In the genomic region with DNA sequence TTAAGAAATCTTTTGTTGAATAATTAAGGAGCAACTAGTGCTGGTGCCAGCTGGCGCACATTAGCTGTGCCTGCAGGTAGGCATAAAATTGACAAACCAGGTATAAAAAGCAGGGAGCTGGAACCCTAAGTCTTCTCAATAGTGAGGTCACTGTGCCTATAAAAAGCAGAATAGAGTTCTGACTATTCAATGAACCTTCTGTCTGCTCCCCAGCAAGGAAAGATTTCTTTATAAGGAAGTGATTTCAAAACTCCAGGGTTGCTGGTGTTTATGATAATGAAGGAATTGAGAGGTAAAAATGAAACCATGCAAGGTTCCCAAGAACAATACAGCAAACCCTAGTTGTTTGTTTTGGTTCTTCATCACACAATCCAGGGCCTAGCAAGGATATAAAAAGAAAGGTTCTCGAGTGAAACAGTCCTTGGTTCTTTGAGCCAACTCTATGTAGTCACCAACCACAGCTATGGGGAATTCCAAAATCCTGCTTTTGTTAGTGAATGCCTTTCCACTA, we compare ENCODE assay signal across 9 cellular contexts.
A peak's percentile ranks its signal among the peaks of the same experiment; 100 is the strongest.
DNase-seq lines count a peak whose midpoint lies in the region; ATAC-seq, FAIRE-seq and TF ChIP-seq lines count a peak whose summit lies in the region.
"Had no signal": no experiment of that assay in that cellular context is flagged by ENCODE, and none has a peak within 500 bp of the region (broad histone marks: within the 10 kb centered on the region; RNA-seq: fewer than 3 reads in every experiment).

No MANE protein-coding gene starts in this region.

- H3K27ac ChIP-seq in CD8-positive, alpha-beta memory T cell (ENCODE audit: low read depth, low read length): no peak overlapping the region
- H3K27ac ChIP-seq in pancreas: peak overlapping the region; percentile 2 to 82 (median 50)

- H3K27me3 ChIP-seq in CD8-positive, alpha-beta memory T cell (ENCODE audit: insufficient read depth, low read length, poor library complexity, severe bottlenecking): no peaks in the 10 kb centered on the region
- no peaks in the 10 kb centered on the region for H3K27me3 ChIP-seq in pancreas

- H3K4me3 Mint-ChIP-seq in CD8-positive, alpha-beta memory T cell: no peak overlapping the region

- no peaks in the 10 kb centered on the region for H3K36me3 ChIP-seq in CD8-positive, alpha-beta memory T cell (ENCODE audit: insufficient read depth, low read length)
- no peaks in the 10 kb centered on the region for H3K36me3 ChIP-seq in pancreas

- POLR2A ChIA-PET in CD8-positive, alpha-beta memory T cell (lab: Charles Lee): no interaction called here

- CTCF ChIA-PET in CD8-positive, alpha-beta memory T cell (lab: Charles Lee): no interaction called here

- no peaks in the 10 kb centered on the region for H3K4me1 ChIP-seq in CD8-positive, alpha-beta memory T cell (ENCODE audit: insufficient read depth, low read length)
- peaks cover 15 to 46% (median 18%) of the 10 kb centered on the region in 3 donors for H3K4me1 ChIP-seq in pancreas

- H3K27ac Mint-ChIP-seq in CD8-positive, alpha-beta memory T cell: peak overlapping the region in 7 of 8 donors; percentile 1 to 77 (median 32)

- ATAC-seq in pancreas (peak; percentile 22 to 78 (median 68)), HG02798 (IDR thresholded peaks at IDR 0.05; ENCODE audit: poor library complexity, unreplicated experiment) (no peak), GM19351 (IDR thresholded peaks at IDR 0.05; ENCODE audit: unreplicated experiment) (no peak), HG03139 (IDR thresholded peaks at IDR 0.05; ENCODE audit: unreplicated experiment) (no peak)

- FAIRE-seq in pancreas (lab: Jason Lieb, UNC): no peak

- TF ChIP-seq CTCF in epithelial cell of esophagus (IDR thresholded peaks at IDR 0.05; ENCODE audit: insufficient read depth, low read depth, low read length, missing control alignments) (no peak), pancreas (IDR thresholded peaks at IDR 0.05) (no peak)

- intact Hi-C loops in pancreas (cut with DNase I): no loop called here

- H3K4me3 ChIP-seq in CD8-positive, alpha-beta memory T cell (ENCODE audit: low read length): no peak overlapping the region
- H3K4me3 ChIP-seq in epithelial cell of esophagus (ENCODE audit: low read length) (no peak overlapping the region), pancreas (no peak overlapping the region)

- no peaks in the 10 kb centered on the region for H3K9me3 Mint-ChIP-seq in CD8-positive, alpha-beta memory T cell

- 44 to 55% methylated on average over 2 of the region's 2 CpGs for WGBS in pancreas, 2 donors

- DNase-seq in CD8-positive, alpha-beta memory T cell: no peak
- DNase-seq in NCI-H2196 (lab: John Stamatoyannopoulos, UW; ENCODE audit: unreplicated experiment) (peak; percentile 58), epithelial cell of esophagus (ENCODE audit: low read depth) (peak; percentile 91), pancreas (no peak)
- DNase-seq in stimulated activated CD4-positive, alpha-beta T cell treated with anti-CD3 and anti-CD28 coated beads, Interleukin-15, amount 100 ng/mL, for 24 hours: no peak
- DNase-seq: SW 1271 had no signal

- H3K36me3 Mint-ChIP-seq in CD8-positive, alpha-beta memory T cell: peaks cover 6 to 12% (median 7%) of the 10 kb centered on the region in 3 donors

- H3K9me3 ChIP-seq in CD8-positive, alpha-beta memory T cell (ENCODE audit: low read length): no peaks in the 10 kb centered on the region
- no peaks in the 10 kb centered on the region for H3K9me3 ChIP-seq in pancreas

- H3K27me3 Mint-ChIP-seq in CD8-positive, alpha-beta memory T cell: no peaks in the 10 kb centered on the region

- peaks cover 30 to 45% (median 40%) of the 10 kb centered on the region in 3 donors for H3K4me1 Mint-ChIP-seq in CD8-positive, alpha-beta memory T cell

Comparison
In these comparisons a context has a peak if more than half of its experiments do, and no peak if none do; other contexts are left out.
1. DNase-seq: peak in NCI-H2196 (single experiment) and epithelial cell of esophagus (single experiment); none in CD8-positive, alpha-beta memory T cell (0 of 5), pancreas (0 of 6) and stimulated activated CD4-positive, alpha-beta T cell treated with anti-CD3 and anti-CD28 coated beads, Interleukin-15, amount 100 ng/mL, for 24 hours (single experiment).
2. ATAC-seq: peak in pancreas (4 of 4); none in HG02798 (single experiment), GM19351 (single experiment) and HG03139 (single experiment).